ENCODE assay signal across 8 cellular contexts in the genomic region with DNA sequence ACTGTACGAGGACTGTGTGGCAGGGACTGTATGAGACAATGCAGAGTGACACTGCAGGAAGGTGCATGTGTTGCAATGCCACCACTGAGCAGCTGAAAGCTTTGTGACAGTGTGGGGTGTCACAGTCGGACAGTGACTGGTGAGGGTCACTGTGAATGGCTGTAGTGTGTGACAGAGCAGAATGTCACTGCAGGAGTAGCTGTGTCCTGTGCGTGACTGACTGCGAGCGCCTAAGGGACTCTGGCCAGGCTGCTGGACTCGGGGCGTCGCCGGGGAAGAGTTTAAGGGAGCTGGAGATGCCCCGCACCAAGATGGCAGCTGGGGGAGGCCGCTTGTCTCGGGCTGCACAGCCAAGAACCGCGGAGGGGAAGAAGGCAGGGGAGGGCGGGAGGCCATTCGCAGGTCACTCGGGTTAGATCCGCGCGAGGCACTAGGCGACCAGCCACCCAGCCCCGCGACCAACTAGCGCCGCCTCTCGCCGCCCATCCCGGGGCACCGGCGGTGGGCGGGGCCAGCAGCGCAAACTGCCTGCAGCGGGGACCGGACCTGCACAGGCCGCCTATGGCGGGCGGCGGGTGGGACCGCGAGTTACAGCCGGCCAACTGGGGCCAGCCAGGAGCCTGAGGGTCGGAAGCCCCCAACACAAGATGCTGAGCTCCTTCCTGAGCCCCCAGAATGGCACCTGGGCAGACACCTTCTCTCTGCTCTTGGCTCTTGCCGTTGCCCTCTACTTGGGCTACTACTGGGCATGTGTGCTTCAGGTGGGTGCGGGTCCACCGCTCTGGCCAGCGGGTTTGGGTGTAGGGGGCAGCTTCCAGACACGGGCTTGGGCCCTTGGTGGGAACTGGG. TPM values are rescaled to one million over a fixed set of nuclear protein-coding genes. Genes with fewer than 3 reads are reported as not detected.
DNase-seq lines count a peak whose midpoint lies in the region; ATAC-seq and TF ChIP-seq lines count a peak whose summit lies in the region.

TSS of gene ABHD1 (plus strand) at position 514 of the 849 bp plus-strand sequence. CDS start at position 648, 134 bp downstream.

- H3K4me1 Mint-ChIP-seq in activated CD4-positive, alpha-beta memory T cell treated with anti-CD3 and anti-CD28 coated beads for 36 hours (ENCODE audit: low read depth): peaks cover 15% of the 10 kb centered on the region

- H3K4me3 ChIP-seq in GM12875 (ENCODE audit: low read depth, low read length): peak within 1 kb of the TSS; percentile 49
- peak within 1 kb of the TSS; percentile 52 for H3K4me3 ChIP-seq in lung

- peaks cover 0 to 13% of the 10 kb centered on the region in 2 donors for H3K4me1 ChIP-seq in lung (ENCODE audit: control insufficient read depth in 2 of 2, insufficient read depth in 2 of 2, low read length in 2 of 2)

- H3K27me3 ChIP-seq in lung (ENCODE audit: control insufficient read depth, insufficient read depth): no peaks in the 10 kb centered on the region

- H3K9me3 ChIP-seq in lung (ENCODE audit: control insufficient read depth in 2 of 2, insufficient read depth in 1 of 2, low read length in 1 of 2): peaks cover 0 to 2% of the 10 kb centered on the region in 2 donors

- no peaks in the 10 kb centered on the region for H3K9me3 Mint-ChIP-seq in activated CD4-positive, alpha-beta memory T cell treated with anti-CD3 and anti-CD28 coated beads for 36 hours

- TF ChIP-seq CTCF in GM12875 (IDR thresholded peaks at IDR 0.05; ENCODE audit: borderline replicate concordance, insufficient read depth, low read depth, low read length): no peak
- TF ChIP-seq CTCF in lung (IDR thresholded peaks at IDR 0.05; ENCODE audit: control extremely low read depth, extremely low read depth): no peak

- POLR2A ChIA-PET in activated CD4-positive, alpha-beta memory T cell treated with anti-CD3 and anti-CD28 coated beads for 36 hours (lab: Charles Lee): interaction anchor here (0.7 to 2.0 kb wide), 5 partner anchors 8 to 52 kb away, joined by 3 to 20 read pairs (median 3); partner anchors contain the start of genes OST4 and PREB

- peak; percentile 77 for ATAC-seq in lung (ENCODE audit: insufficient read depth, low FRiP score)
- no peak for ATAC-seq in GM21825 (IDR thresholded peaks at IDR 0.05; ENCODE audit: unreplicated experiment)

- H3K27me3 Mint-ChIP-seq in activated CD4-positive, alpha-beta memory T cell treated with anti-CD3 and anti-CD28 coated beads for 36 hours: peaks cover 17% of the 10 kb centered on the region

- intact Hi-C loops in activated CD4-positive, alpha-beta memory T cell treated with anti-CD3 and anti-CD28 coated beads for 36 hours (cut with micrococcal nuclease): loop anchor here (1.0 to 5.0 kb wide), 2 partner anchors 11 to 71 kb away; partner anchors contain the start of genes AGBL5 and PREB

- H3K27ac Mint-ChIP-seq in activated CD4-positive, alpha-beta memory T cell treated with anti-CD3 and anti-CD28 coated beads for 36 hours: no peak within 1 kb of the TSS

- DNase-seq in NCI-H146 treated with DMSO at 0.1 percent for 48 hours (lab: John Stamatoyannopoulos, UW; ENCODE audit: unreplicated experiment) (peak; percentile 27), ecto neural progenitor cell (ENCODE audit: low spot score) (peak; percentile 80), lung (ENCODE audit: low spot score) (peak; percentile 67)
- peak; percentile 71 for DNase-seq in activated CD4-positive, alpha-beta memory T cell treated with anti-CD3 and anti-CD28 coated beads for 36 hours
- DNase-seq in stimulated activated CD4-positive, alpha-beta T cell treated with anti-CD3 and anti-CD28 coated beads, TNF-alpha, amount 100 ng/mL, for 4 hours (ENCODE audit: low read depth in 3 of 3): peak; percentile 32 to 56 (median 37)
- DNase-seq in NK-92 treated with Interleukin-12 subunit alpha and Interleukin-12 subunit beta, amount 100 ng/mL, for 24 hours (lab: John Stamatoyannopoulos, UW): no peak

- 6 to 9% methylated on average over 31 to 47 of the region's 47 CpGs for WGBS in lung, 2 donors

- no peaks in the 10 kb centered on the region for H3K36me3 ChIP-seq in lung (ENCODE audit: control insufficient read depth in 2 of 2, insufficient read depth in 2 of 2, low read length in 2 of 2)

- CTCF ChIA-PET in activated CD4-positive, alpha-beta memory T cell treated with anti-CD3 and anti-CD28 coated beads for 36 hours (lab: Charles Lee): interaction anchor here (0.5 to 3.1 kb wide), 7 partner anchors 8 to 179 kb away, joined by 3 to 19 read pairs (median 6); partner anchors contain the start of genes AGBL5 and PREB

- peak within 1 kb of the TSS; percentile 41 to 71 for H3K27ac ChIP-seq in lung (ENCODE audit: low read depth in 1 of 2, low read length in 1 of 2)

- H3K36me3 Mint-ChIP-seq in activated CD4-positive, alpha-beta memory T cell treated with anti-CD3 and anti-CD28 coated beads for 36 hours: no peaks in the 10 kb centered on the region

- H3K4me3 Mint-ChIP-seq in activated CD4-positive, alpha-beta memory T cell treated with anti-CD3 and anti-CD28 coated beads for 36 hours: peak within 1 kb of the TSS; percentile 80

RNA-seq across cellular contexts. Expression of gene ABHD1, which starts in this region (rescaled TPM):
- total RNA-seq in activated CD4-positive, alpha-beta memory T cell treated with anti-CD3 and anti-CD28 coated beads for 36 hours: under 1 TPM; 0.29 to 0.76 TPM
- under 1 TPM; 0.11 to 0.74 TPM for total RNA-seq in lung
- under 1 TPM; 0.08 to 0.16 TPM for polyA plus RNA-seq in lung

Comparison
In these comparisons a context has a peak if more than half of its experiments do, and no peak if none do; other contexts are left out.
1. Peak in DNase-seq in activated CD4-positive, alpha-beta memory T cell treated with anti-CD3 and anti-CD28 coated beads for 36 hours; RNA of the gene not detected or under 1 TPM.
2. Peak in DNase-seq, ATAC-seq, H3K4me3 ChIP-seq and H3K27ac ChIP-seq in lung; RNA of the gene not detected or under 1 TPM.